In the genomic region with DNA sequence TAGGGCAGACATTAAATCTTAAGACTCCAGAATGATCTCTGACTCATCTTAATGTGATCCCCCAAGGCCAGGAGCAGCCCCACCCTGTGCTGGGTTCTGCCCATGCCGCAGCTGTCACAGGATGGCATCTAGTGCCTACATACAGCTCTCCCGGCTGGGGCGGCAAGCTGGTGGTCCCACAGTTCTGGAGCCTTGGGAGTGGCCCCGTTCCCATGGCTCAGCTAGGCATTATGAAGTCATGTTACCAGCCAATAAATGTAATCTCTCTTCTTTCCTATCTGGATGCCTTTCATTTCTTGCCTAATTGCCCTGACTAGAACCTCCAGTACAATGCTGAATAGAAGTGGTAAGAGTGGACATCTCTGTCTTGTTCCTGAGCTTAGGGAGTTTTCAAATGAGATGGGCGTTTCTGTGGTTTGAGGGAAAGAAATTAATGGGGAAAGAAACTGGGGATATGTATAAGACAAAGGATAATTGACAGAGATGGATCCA, we compare ENCODE assay signal across 13 cellular contexts.
A peak's percentile ranks its signal among the peaks of the same experiment; 100 is the strongest.
DNase-seq lines count a peak whose midpoint lies in the region; ATAC-seq lines count a peak whose summit lies in the region.
"Had no signal": no experiment of that assay in that cellular context is flagged by ENCODE, and none has a peak within 500 bp of the region (broad histone marks: within the 10 kb centered on the region; RNA-seq: fewer than 3 reads in every experiment).

No MANE protein-coding gene starts in this region.

- no peaks in the 10 kb centered on the region for H3K27me3 Mint-ChIP-seq in activated naive CD4-positive, alpha-beta T cell treated with anti-CD3 and anti-CD28 coated beads, Interleukin-2, amount 50 U/mL, for 24 hours
- H3K27me3 Mint-ChIP-seq in T-helper 17 cell: no peaks in the 10 kb centered on the region

- H3K4me3 Mint-ChIP-seq in activated naive CD4-positive, alpha-beta T cell treated with anti-CD3 and anti-CD28 coated beads, Interleukin-2, amount 50 U/mL, for 24 hours: no peak overlapping the region
- H3K4me3 Mint-ChIP-seq in T-helper 17 cell: peak overlapping the region; percentile 31

- peak overlapping the region; percentile 38 for H3K27ac Mint-ChIP-seq in activated naive CD4-positive, alpha-beta T cell treated with anti-CD3 and anti-CD28 coated beads, Interleukin-2, amount 50 U/mL, for 24 hours
- peak overlapping the region; percentile 92 for H3K27ac Mint-ChIP-seq in T-helper 17 cell

- H3K9me3 Mint-ChIP-seq in activated naive CD4-positive, alpha-beta T cell treated with anti-CD3 and anti-CD28 coated beads, Interleukin-2, amount 50 U/mL, for 24 hours: no peaks in the 10 kb centered on the region

- H3K36me3 Mint-ChIP-seq in activated naive CD4-positive, alpha-beta T cell treated with anti-CD3 and anti-CD28 coated beads, Interleukin-2, amount 50 U/mL, for 24 hours: peaks cover 5% of the 10 kb centered on the region
- H3K36me3 Mint-ChIP-seq in T-helper 17 cell (ENCODE audit: low read depth): peaks cover 10% of the 10 kb centered on the region

- peaks cover 4% of the 10 kb centered on the region for H3K4me1 Mint-ChIP-seq in activated naive CD4-positive, alpha-beta T cell treated with anti-CD3 and anti-CD28 coated beads, Interleukin-2, amount 50 U/mL, for 24 hours
- peaks cover 33% of the 10 kb centered on the region for H3K4me1 Mint-ChIP-seq in T-helper 17 cell

- peak overlapping the region; percentile 19 for H3K27ac ChIP-seq in substantia nigra (ENCODE audit: low read depth, low read length, poor library complexity, severe bottlenecking)

- DNase-seq in activated naive CD4-positive, alpha-beta T cell treated with Interleukin-2 at 50 U/mL for 16 hours: no peak
- no peak for DNase-seq in T-helper 17 cell
- DNase-seq in islet precursor cell: peak; percentile 52
- DNase-seq in substantia nigra (lab: John Stamatoyannopoulos, UW): no peak
- DNase-seq in stimulated activated CD4-positive, alpha-beta T cell treated with anti-CD3 and anti-CD28 coated beads, Interleukin-4, amount 100 ng/mL, for 1 hour: no peak
- no peak for DNase-seq in kidney glomerular epithelial cell (lab: John Stamatoyannopoulos, UW)
- DNase-seq: EL, left cardiac atrium, NCI-H146, NCI-H748 treated with DMSO at 0.1 percent for 48 hours, SIG-M5 had no signal

- no peaks in the 10 kb centered on the region for H3K9me3 ChIP-seq in T-helper 17 cell (ENCODE audit: control insufficient read depth, low read length, poor library complexity, severe bottlenecking)

- ATAC-seq in T-helper 17 cell (no peak), GM21737 (IDR thresholded peaks at IDR 0.05; ENCODE audit: unreplicated experiment) (no peak)
